Comparison of ENCODE assay signal across 20 cellular contexts in genomic region chrX:44039556-44039955, GRCh38.
DNase-seq lines count a peak whose midpoint lies in the region; ATAC-seq, FAIRE-seq and TF ChIP-seq lines count a peak whose summit lies in the region.
"Had no signal": no experiment of that assay in that cellular context is flagged by ENCODE, and none has a peak within 500 bp of the region (broad histone marks: within the 10 kb centered on the region; RNA-seq: fewer than 3 reads in every experiment).

No MANE protein-coding gene starts in this region.

- H4K20me1 ChIP-seq in astrocyte (ENCODE audit: insufficient read depth, low read length), result no peaks in the 10 kb centered on the region

- no peak for TF ChIP-seq CTCF in astrocyte (IDR thresholded peaks at IDR 0.05; ENCODE audit: insufficient read depth, low read depth, low read length)

- no peaks in the 10 kb centered on the region for H3K27me3 ChIP-seq in astrocyte (ENCODE audit: insufficient read depth, low read length)

- H3K27ac ChIP-seq in astrocyte (ENCODE audit: low read depth, low read length) (no peak overlapping the region), mesodermal cell (ENCODE audit: low read depth, low read length, severe bottlenecking) (peak overlapping the region; percentile 36)
- H3K27ac ChIP-seq: A549 had no signal

- no peaks in the 10 kb centered on the region for H3K9me3 Mint-ChIP-seq in astrocyte (ENCODE audit: unreplicated experiment)
- H3K9me3 Mint-ChIP-seq in activated naive CD8-positive, alpha-beta T cell treated with anti-CD3 and anti-CD28 coated beads, Interleukin-2, amount 50 U/mL, for 24 hours, result no peaks in the 10 kb centered on the region

- no peak overlapping the region for H2AFZ ChIP-seq in astrocyte (ENCODE audit: low read depth, low read length)

- WGBS in mesodermal cell (ENCODE audit: insufficient coverage in 2 of 2), 2 experiments, result 43 to 60% methylated on average over 1 of the region's 1 CpG

- DNase-seq in ELR (ENCODE audit: low read depth) (peak; percentile 6), astrocyte (ENCODE audit: low read depth) (no peak), left cardiac atrium (no peak), superior temporal gyrus (ENCODE audit: extremely low spot score) (no peak)
- DNase-seq in activated naive CD8-positive, alpha-beta T cell treated with anti-CD3 and anti-CD28 coated beads, Interleukin-2, amount 50 U/mL, for 24 hours, result no peak
- DNase-seq in stimulated activated CD4-positive, alpha-beta T cell treated with anti-CD3 and anti-CD28 coated beads, Interleukin-4, amount 100 ng/mL, for 1 hour, result no peak
- DNase-seq: Kasumi-1, MV-4-11, NCI-H1105 treated with DMSO at 0.1 percent for 48 hours, NCI-H146, NCI-H1930, NCI-H2107, NCI-H524, NCI-H774 had no signal

- no peak overlapping the region for H3K4me3 Mint-ChIP-seq in astrocyte (ENCODE audit: unreplicated experiment)
- no peak overlapping the region for H3K4me3 Mint-ChIP-seq in activated naive CD8-positive, alpha-beta T cell treated with anti-CD3 and anti-CD28 coated beads, Interleukin-2, amount 50 U/mL, for 24 hours
- H3K4me3 Mint-ChIP-seq: B cell had no signal

- no peaks in the 10 kb centered on the region for H3K36me3 ChIP-seq in astrocyte (ENCODE audit: insufficient read depth, low read length)
- H3K36me3 ChIP-seq in mesodermal cell (ENCODE audit: control insufficient read depth, insufficient read depth, low read length), result no peaks in the 10 kb centered on the region

- H3K4me2 ChIP-seq in astrocyte (ENCODE audit: low read length), result no peak overlapping the region
- H3K4me2 ChIP-seq: A549 had no signal

- H3K4me1 ChIP-seq in astrocyte (ENCODE audit: insufficient read depth, low read length) (peaks cover 10% of the 10 kb centered on the region), mesodermal cell (ENCODE audit: control insufficient read depth, insufficient read depth, low read length, poor library complexity, severe bottlenecking) (peaks cover 17% of the 10 kb centered on the region)
- H3K4me1 ChIP-seq: A549 had no signal

- no peaks in the 10 kb centered on the region for H3K79me2 ChIP-seq in astrocyte (ENCODE audit: insufficient read depth, low read length)

- no peak overlapping the region for H3K4me3 ChIP-seq in astrocyte (ENCODE audit: insufficient read depth, low read depth, low read length)
- H3K4me3 ChIP-seq in mesodermal cell (ENCODE audit: extremely low read depth, insufficient read depth, low read length, poor library complexity, severe bottlenecking), result no peak overlapping the region
- H3K4me3 ChIP-seq: A549, K562 had no signal

- H3K27ac Mint-ChIP-seq in astrocyte (ENCODE audit: unreplicated experiment), result no peak overlapping the region
- H3K27ac Mint-ChIP-seq in activated naive CD8-positive, alpha-beta T cell treated with anti-CD3 and anti-CD28 coated beads, Interleukin-2, amount 50 U/mL, for 24 hours, result no peak overlapping the region
- H3K27ac Mint-ChIP-seq: B cell had no signal

- ATAC-seq in left cardiac atrium, result no peak
- ATAC-seq in activated naive CD8-positive, alpha-beta T cell treated with anti-CD3 and anti-CD28 coated beads, Interleukin-2, amount 50 U/mL, for 24 hours, result no peak
- ATAC-seq: A549, K562 had no signal

- intact Hi-C loops in left cardiac atrium (cut with DNase I), result no loop called here

- H3K9ac ChIP-seq in astrocyte (ENCODE audit: low read length), result no peak overlapping the region

- FAIRE-seq in astrocyte (lab: Jason Lieb, UNC), result peak; percentile 93
- FAIRE-seq: A549, G401.6, H54, K562 had no signal

- no peaks in the 10 kb centered on the region for H3K27me3 Mint-ChIP-seq in astrocyte (ENCODE audit: low read depth, unreplicated experiment)
- H3K27me3 Mint-ChIP-seq in activated naive CD8-positive, alpha-beta T cell treated with anti-CD3 and anti-CD28 coated beads, Interleukin-2, amount 50 U/mL, for 24 hours, result no peaks in the 10 kb centered on the region
- H3K27me3 Mint-ChIP-seq: B cell had no signal

- H3K36me3 Mint-ChIP-seq in astrocyte (ENCODE audit: low read depth, unreplicated experiment), result no peaks in the 10 kb centered on the region
- H3K36me3 Mint-ChIP-seq in activated naive CD8-positive, alpha-beta T cell treated with anti-CD3 and anti-CD28 coated beads, Interleukin-2, amount 50 U/mL, for 24 hours (ENCODE audit: low read depth), result no peaks in the 10 kb centered on the region

- H3K9me3 ChIP-seq in astrocyte (ENCODE audit: insufficient read depth, low read depth, low read length), result no peaks in the 10 kb centered on the region
- no peaks in the 10 kb centered on the region for H3K9me3 ChIP-seq in mesodermal cell (ENCODE audit: control insufficient read depth, low read length)
- H3K9me3 ChIP-seq: A549 had no signal

- peaks cover 15% of the 10 kb centered on the region for H3K4me1 Mint-ChIP-seq in astrocyte (ENCODE audit: low read depth, unreplicated experiment)
- H3K4me1 Mint-ChIP-seq in activated naive CD8-positive, alpha-beta T cell treated with anti-CD3 and anti-CD28 coated beads, Interleukin-2, amount 50 U/mL, for 24 hours, result peaks cover 5% of the 10 kb centered on the region
- H3K4me1 Mint-ChIP-seq: B cell had no signal
